Comparison of ENCODE assay signal across 8 cellular contexts in the genomic region with DNA sequence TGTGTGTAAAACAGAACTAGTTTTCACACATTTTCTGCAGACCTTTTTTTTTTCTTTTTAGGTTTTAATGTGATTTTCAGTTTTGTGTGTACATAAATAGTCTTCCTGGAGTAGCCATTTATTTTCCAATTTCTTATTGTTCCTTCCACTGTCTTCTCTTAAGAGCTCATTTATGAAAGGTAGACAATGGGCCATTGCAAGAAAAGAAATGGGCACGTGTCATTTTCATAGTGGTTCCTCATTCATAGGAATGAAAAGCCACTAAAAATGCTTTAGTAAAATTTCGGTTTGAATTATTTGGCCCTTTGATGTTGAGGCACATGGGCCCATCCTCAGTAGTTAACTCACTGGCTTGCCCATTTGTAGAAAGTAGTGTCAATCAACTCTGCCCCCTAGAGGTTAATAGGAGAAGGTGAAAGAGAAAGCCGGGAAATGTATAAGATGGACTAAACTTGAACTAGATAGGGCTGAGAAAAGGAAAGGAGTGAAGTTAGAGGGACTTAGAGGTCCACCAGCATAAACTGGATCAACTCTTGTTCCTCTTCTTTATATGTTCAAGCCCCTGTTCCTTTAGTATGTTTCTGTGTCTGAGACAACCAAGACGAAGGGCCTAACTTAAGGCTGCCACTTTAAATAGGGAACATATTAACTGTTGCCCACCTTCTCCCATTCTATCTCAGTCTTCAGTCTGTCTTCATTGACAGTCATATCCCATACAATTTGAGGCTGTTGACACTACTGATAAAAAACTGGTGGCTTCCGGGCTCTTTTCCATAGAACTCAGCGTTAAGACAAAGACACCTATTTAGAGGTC.
DNase-seq lines count a peak whose midpoint lies in the region; ATAC-seq and TF ChIP-seq lines count a peak whose summit lies in the region.

No MANE protein-coding gene starts in this region.

- in situ Hi-C loops in astrocyte of the spinal cord (cut with HindIII; ENCODE audit: low sequenced_read_pairs): no loop called here

- DNase-seq in DMS153 treated with DMSO at 0.1 percent for 48 hours (lab: John Stamatoyannopoulos, UW; ENCODE audit: unreplicated experiment): peak; percentile 16
- DNase-seq in NCI-H526 (lab: John Stamatoyannopoulos, UW): peak; percentile 12 to 36
- DNase-seq in astrocyte of the spinal cord (ENCODE audit: low read depth, low spot score): peak; percentile 59
- DNase-seq in left lobe of liver (ENCODE audit: low spot score): no peak
- no peak for DNase-seq in amniotic stem cell (lab: John Stamatoyannopoulos, UW)
- no peak for DNase-seq in inferior parietal cortex (ENCODE audit: extremely low spot score)

- peak; percentile 69 for TF ChIP-seq CTCF in astrocyte of the spinal cord (IDR thresholded peaks at IDR 0.05; ENCODE audit: low read depth, low read length)

- no peak overlapping the region for H3K4me3 ChIP-seq in astrocyte of the spinal cord (ENCODE audit: low read depth, low read length)

- ATAC-seq in GM18907 (IDR thresholded peaks at IDR 0.05; ENCODE audit: unreplicated experiment) (peak; percentile 76), HG03095 (IDR thresholded peaks at IDR 0.05; ENCODE audit: unreplicated experiment) (peak; percentile 77), left lobe of liver (peak; percentile 86)

Comparison
In these comparisons a context has a peak if more than half of its experiments do, and no peak if none do; other contexts are left out.
1. DNase-seq: peak in DMS153 treated with DMSO at 0.1 percent for 48 hours (single experiment), NCI-H526 (2 of 2) and astrocyte of the spinal cord (single experiment); none in left lobe of liver (single experiment), amniotic stem cell (single experiment) and inferior parietal cortex (single experiment).
2. Peak in every context shown above with its lines, with median percentiles within 50 percentile points of each other: ATAC-seq.